8 cellular contexts compared by ENCODE assay signal in the genomic region with DNA sequence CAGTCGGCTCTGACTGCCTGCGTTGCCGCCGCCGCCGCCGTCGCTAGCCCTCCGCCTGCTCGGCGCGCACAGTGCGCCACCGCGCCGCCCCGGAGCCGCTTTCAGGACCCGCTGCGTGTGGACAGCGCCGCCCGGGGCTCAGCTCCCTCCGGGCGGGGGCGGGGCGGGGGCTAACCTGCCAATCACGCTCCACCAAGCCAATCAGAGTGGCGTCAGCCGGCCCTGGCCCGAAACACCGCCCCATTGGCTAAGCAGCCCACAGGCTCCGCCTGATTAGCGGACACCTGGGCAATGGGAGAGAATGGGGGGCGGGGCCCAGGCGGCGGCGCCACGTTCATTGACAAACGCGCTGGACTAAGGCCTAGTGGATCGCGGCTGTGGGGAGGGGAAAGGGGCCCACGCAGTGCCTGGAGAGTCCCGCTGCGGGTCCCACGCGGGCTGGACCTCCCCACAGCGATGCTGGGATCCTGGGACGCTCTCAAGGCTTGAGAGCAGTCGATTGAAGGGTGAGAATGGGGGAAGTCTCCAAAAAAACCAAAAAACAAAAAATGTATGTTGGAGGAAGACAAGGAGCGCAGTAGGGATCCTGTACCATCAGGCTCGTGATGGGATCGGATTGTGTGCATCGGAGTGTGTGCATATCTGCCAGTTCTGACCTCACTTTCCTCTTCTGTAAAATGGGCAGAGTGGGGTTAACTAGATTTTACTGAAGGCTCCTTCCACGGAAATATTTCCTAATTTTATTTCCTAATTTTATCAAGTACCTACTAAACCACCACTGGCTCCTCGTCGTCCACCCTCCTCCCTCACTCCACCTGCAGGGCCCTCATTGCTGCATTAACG. TPM values are rescaled to one million over a fixed set of nuclear protein-coding genes. Genes with fewer than 3 reads are reported as not detected.
DNase-seq lines count a peak whose midpoint lies in the region; ATAC-seq and TF ChIP-seq lines count a peak whose summit lies in the region.

No MANE protein-coding gene starts in this region.

- TF ChIP-seq POLR2A in vagina (IDR thresholded peaks at IDR 0.05) = no peak

- DNase-seq in NCI-H2029 (lab: John Stamatoyannopoulos, UW) (peak; percentile 96), UCSD-AML1 (lab: John Stamatoyannopoulos, UW; ENCODE audit: unreplicated experiment) (peak; percentile 97), brain pericyte (ENCODE audit: low read depth, low spot score) (peak; percentile 33), iPS-NIHi7 (ENCODE audit: extremely low spot score) (peak; percentile 100), vagina (ENCODE audit: extremely low spot score in 2 of 2) (no peak)
- peak; percentile 90 to 92 (median 90) for DNase-seq in stimulated activated CD4-positive, alpha-beta T cell treated with anti-CD3 and anti-CD28 coated beads, Interleukin-12 subunit alpha, Interleukin-12 subunit beta, amount 100 ng/mL, for 48 hours (ENCODE audit: low read depth in 2 of 3, low spot score in 1 of 3)

- peaks cover 49% of the 10 kb centered on the region for H3K4me1 ChIP-seq in vagina

- no peaks in the 10 kb centered on the region for H3K36me3 ChIP-seq in vagina

- no peak overlapping the region for H3K27ac ChIP-seq in vagina

- TF ChIP-seq CTCF in vagina (IDR thresholded peaks at IDR 0.05) = no peak

- H3K9me3 ChIP-seq in vagina = no peaks in the 10 kb centered on the region

- H3K4me3 ChIP-seq in vagina = peak overlapping the region in 1 of 2 donors; percentile 45

- intact Hi-C loops in vagina (cut with DNase I) = no loop called here

- H3K27me3 ChIP-seq in vagina = peaks cover 41% of the 10 kb centered on the region

- ATAC-seq in GM18517 (IDR thresholded peaks at IDR 0.05; ENCODE audit: unreplicated experiment) = peak; percentile 65
- ATAC-seq in HG02973 (IDR thresholded peaks at IDR 0.05; ENCODE audit: unreplicated experiment) = peak; percentile 72

RNA-seq across cellular contexts. Expression of gene PAX5, which starts 6.3 kb away (rescaled TPM):
- total RNA-seq in vagina = 0.25 TPM

Comparison
In these comparisons a context has a peak if more than half of its experiments do, and no peak if none do; other contexts are left out.
1. DNase-seq: peak in NCI-H2029 (single experiment), UCSD-AML1 (single experiment), brain pericyte (single experiment), iPS-NIHi7 (single experiment) and stimulated activated CD4-positive, alpha-beta T cell treated with anti-CD3 and anti-CD28 coated beads, Interleukin-12 subunit alpha, Interleukin-12 subunit beta, amount 100 ng/mL, for 48 hours (3 of 3); none in vagina (0 of 2).